In the genomic region with DNA sequence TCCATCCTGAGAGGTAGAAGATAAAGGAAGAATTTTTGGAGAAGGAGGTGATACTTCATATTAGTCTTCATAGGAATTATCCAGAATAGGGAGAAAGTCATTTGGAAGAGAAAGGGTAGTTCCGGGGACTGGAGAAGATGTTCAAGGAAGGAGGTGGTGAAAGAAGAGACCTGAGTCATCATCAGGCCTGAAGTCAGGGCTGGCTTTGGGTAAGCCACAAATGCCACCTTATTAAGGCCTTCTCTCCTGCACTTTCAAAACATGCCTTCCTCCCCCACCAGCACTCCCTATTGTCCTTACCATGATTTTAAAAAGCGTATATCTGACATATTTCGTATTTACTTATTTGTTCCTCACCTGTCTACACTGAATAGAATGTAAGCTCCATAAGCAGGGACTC, we compare ENCODE assay signal across 21 cellular contexts.
"Had no signal": no experiment of that assay in that cellular context is flagged by ENCODE, and none has a peak within 500 bp of the region (broad histone marks: within the 10 kb centered on the region; RNA-seq: fewer than 3 reads in every experiment).

No MANE protein-coding gene starts in this region.

- DNase-seq: activated B cell treated with CpG ODN at 0.5 μM for 24 hours; activated CD4-positive, alpha-beta memory T cell treated with anti-CD3 and anti-CD28 coated beads, Interleukin-2, amount 10 ng/mL, durations not matched to agents 7 days and 5 days; activated CD4-positive, alpha-beta T cell treated with anti-CD3 and anti-CD28 coated beads for 48 hours; activated CD8-positive, alpha-beta memory T cell treated with anti-CD3 and anti-CD28 coated beads, Interleukin-2, amount 10 ng/mL, durations not matched to agents 7 days and 5 days; activated naive CD4-positive, alpha-beta T cell; activated naive CD8-positive, alpha-beta T cell treated with anti-CD3 and anti-CD28 coated beads, Interleukin-2, amount 10 ng/mL, durations not matched to agents 7 days and 5 days; central memory CD4-positive, alpha-beta T cell; colonic mucosa; endodermal cell; erythroblast; head of caudate nucleus; kidney; left lung; midbrain; occipital lobe; stimulated activated CD4-positive, alpha-beta T cell treated with anti-CD3 and anti-CD28 coated beads, Interleukin-2, amount 100 ng/mL, for 24 hours; stimulated activated naive CD4-positive, alpha-beta T cell treated with Interleukin-2 at 50 U/mL for 16 hours; thyroid gland had no signal

- FAIRE-seq: frontal cortex, kidney, TTC549 had no signal

- H3K4me3 ChIP-seq: colonic mucosa, left lung, thyroid gland had no signal

- H3K9me3 ChIP-seq: colonic mucosa, left lung, thyroid gland had no signal

- H3K36me3 ChIP-seq: colonic mucosa, thyroid gland had no signal

- ATAC-seq: activated CD8-positive, alpha-beta memory T cell treated with anti-CD3 and anti-CD28 coated beads, Interleukin-2, amount 10 ng/mL, durations not matched to agents 7 days and 5 days; activated T-helper 17 cell treated with anti-CD3 and anti-CD28 coated beads, Interleukin-2, amount 50 U/mL, for 72 hours; left lung had no signal

- H3K27ac ChIP-seq: colonic mucosa, left lung, thyroid gland had no signal

- H3K27me3 ChIP-seq: colonic mucosa, left lung, thyroid gland had no signal

- H3K4me1 ChIP-seq: colonic mucosa, left lung, thyroid gland had no signal
